Comparison of ENCODE assay signal across 13 cellular contexts in the genomic region with DNA sequence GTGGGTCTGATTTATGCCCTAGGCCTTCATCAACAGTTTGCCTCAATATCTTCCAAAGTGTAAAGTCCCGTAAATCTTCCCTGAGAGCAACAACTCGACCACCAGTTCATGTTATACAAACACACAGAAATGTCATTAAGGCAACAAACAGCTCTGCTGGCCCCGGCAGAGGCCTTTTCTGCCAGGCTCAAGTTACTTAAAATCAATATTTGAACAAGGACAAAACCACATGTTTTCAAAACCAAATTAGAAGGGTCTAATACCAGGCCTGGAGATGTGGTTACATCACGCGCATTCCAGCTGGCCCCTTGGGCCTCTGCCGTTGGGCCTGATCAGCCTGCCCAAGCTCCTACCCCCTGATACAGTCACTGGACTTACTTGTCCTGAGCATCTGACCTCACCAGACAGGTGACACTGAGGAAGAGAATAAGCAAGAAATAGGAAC.
DNase-seq lines count a peak whose midpoint lies in the region; ATAC-seq and TF ChIP-seq lines count a peak whose summit lies in the region.
"Had no signal": no experiment of that assay in that cellular context is flagged by ENCODE, and none has a peak within 500 bp of the region (broad histone marks: within the 10 kb centered on the region; RNA-seq: fewer than 3 reads in every experiment).

No MANE protein-coding gene starts in this region.

- POLR2A ChIA-PET in AG04450 (lab: Yijun Ruan, JAX), result interaction anchor here (1.0 kb wide), 1 partner anchor 63 kb away, joined by 3 read pairs; no protein-coding TSS in a partner anchor
- POLR2A ChIA-PET in WTC11 (lab: Charles Lee), result no interaction called here

- TF ChIP-seq CTCF in AG04450 (IDR thresholded peaks at IDR 0.05; ENCODE audit: low read depth, low read length) (no peak), WTC11 (IDR thresholded peaks at IDR 0.05) (no peak), lower lobe of right lung (IDR thresholded peaks at IDR 0.05) (no peak), testis (IDR thresholded peaks at IDR 0.05) (no peak)

- H3K27me3 ChIP-seq in AG04450 (ENCODE audit: control insufficient read depth, insufficient read depth, low read length) (no peaks in the 10 kb centered on the region), lower lobe of right lung (ENCODE audit: low read depth) (no peaks in the 10 kb centered on the region), testis (no peaks in the 10 kb centered on the region)
- H3K27me3 ChIP-seq: transverse colon had no signal

- CTCF ChIA-PET in AG04450 (lab: Charles Lee), result no interaction called here
- CTCF ChIA-PET in WTC11 (lab: Charles Lee), result no interaction called here

- intact Hi-C loops in lower lobe of right lung (cut with DNase I) (no loop called here), left ventricle myocardium superior (cut with micrococcal nuclease) (no loop called here), testis (cut with DNase I; ENCODE audit: low total_unique reads) (no loop called here)

- ATAC-seq in WTC11 (no peak), lower lobe of right lung (peak; percentile 90 to 94), left ventricle myocardium superior (no peak), HG02678 (IDR thresholded peaks at IDR 0.05; ENCODE audit: unreplicated experiment) (no peak)
- ATAC-seq: activated CD8-positive, alpha-beta memory T cell treated with anti-CD3 and anti-CD28 coated beads, Interleukin-2, amount 10 ng/mL, durations not matched to agents 7 days and 5 days had no signal

- WGBS in testis, 2 donors, result 78 to 85% methylated on average over 6 of the region's 6 CpGs

- H3K27ac Mint-ChIP-seq in WTC11, result no peak overlapping the region
- H3K27ac Mint-ChIP-seq: activated CD8-positive, alpha-beta memory T cell treated with anti-CD3 and anti-CD28 coated beads, Interleukin-2, amount 10 ng/mL, durations not matched to agents 7 days and 5 days had no signal

- peak overlapping the region; percentile 34 for H3K27ac ChIP-seq in AG04450 (ENCODE audit: low read depth, low read length)
- H3K27ac ChIP-seq in lower lobe of right lung, result no peak overlapping the region
- H3K27ac ChIP-seq in testis, result no peak overlapping the region
- H3K27ac ChIP-seq: 22Rv1, transverse colon had no signal

- H3K4me3 Mint-ChIP-seq in WTC11, result no peak overlapping the region
- H3K4me3 Mint-ChIP-seq: activated CD8-positive, alpha-beta memory T cell treated with anti-CD3 and anti-CD28 coated beads, Interleukin-2, amount 10 ng/mL, durations not matched to agents 7 days and 5 days had no signal

- H3K9me3 Mint-ChIP-seq in WTC11, result peaks cover 40% of the 10 kb centered on the region

- H3K4me3 ChIP-seq in AG04450 (ENCODE audit: low read depth, low read length) (no peak overlapping the region), lower lobe of right lung (no peak overlapping the region), testis (no peak overlapping the region)
- H3K4me3 ChIP-seq: transverse colon had no signal

- no peak for TF ChIP-seq POLR2A in testis (IDR thresholded peaks at IDR 0.05)

- H3K36me3 ChIP-seq in lower lobe of right lung, result no peaks in the 10 kb centered on the region
- H3K36me3 ChIP-seq in testis (ENCODE audit: low read depth, missing control alignments), result no peaks in the 10 kb centered on the region
- H3K36me3 ChIP-seq: transverse colon had no signal

- H3K36me3 Mint-ChIP-seq in WTC11, result peaks cover 16% of the 10 kb centered on the region

- peaks cover 3% of the 10 kb centered on the region; the same call in 1 of the 2 replicates for H3K4me1 Mint-ChIP-seq in WTC11
- H3K4me1 Mint-ChIP-seq: activated CD8-positive, alpha-beta memory T cell treated with anti-CD3 and anti-CD28 coated beads, Interleukin-2, amount 10 ng/mL, durations not matched to agents 7 days and 5 days had no signal

- peak; percentile 50 for DNase-seq in AG04450 (ENCODE audit: low read depth, low spot score)
- DNase-seq in NCI-H2081 (lab: John Stamatoyannopoulos, UW), result peak; percentile 34 to 73
- no peak for DNase-seq in WTC11 (ENCODE audit: low spot score)
- peak; percentile 74 for DNase-seq in lower lobe of right lung
- no peak for DNase-seq in left ventricle myocardium superior
- no peak for DNase-seq in foreskin melanocyte
- DNase-seq in testis, result no peak
- DNase-seq: activated CD8-positive, alpha-beta memory T cell treated with anti-CD3 and anti-CD28 coated beads, Interleukin-2, amount 10 ng/mL, durations not matched to agents 7 days and 5 days; EL; KG1; transverse colon had no signal

- no peaks in the 10 kb centered on the region for H3K4me1 ChIP-seq in lower lobe of right lung
- H3K4me1 ChIP-seq in testis, result no peaks in the 10 kb centered on the region
- H3K4me1 ChIP-seq: transverse colon had no signal

- H3K9me3 ChIP-seq in AG04450 (ENCODE audit: control insufficient read depth, insufficient read depth, low read length) (peaks cover 8% of the 10 kb centered on the region; the same call in 1 of the 2 replicates), lower lobe of right lung (no peaks in the 10 kb centered on the region), testis (no peaks in the 10 kb centered on the region)
- H3K9me3 ChIP-seq: transverse colon had no signal

- no peaks in the 10 kb centered on the region; the same call in 1 of the 2 replicates for H3K27me3 Mint-ChIP-seq in WTC11 (ENCODE audit: low read depth)
- H3K27me3 Mint-ChIP-seq: activated CD8-positive, alpha-beta memory T cell treated with anti-CD3 and anti-CD28 coated beads, Interleukin-2, amount 10 ng/mL, durations not matched to agents 7 days and 5 days had no signal

TF ChIP-seq in WTC11, 78 proteins besides CTCF, POLR2A, EP300 and RAD21:
- peak; percentile 94 for TF ChIP-seq GABPB1 (CRISPR knock-in tag; IDR thresholded peaks at IDR 0.05)
- TF ChIP-seq, protein P1, sequence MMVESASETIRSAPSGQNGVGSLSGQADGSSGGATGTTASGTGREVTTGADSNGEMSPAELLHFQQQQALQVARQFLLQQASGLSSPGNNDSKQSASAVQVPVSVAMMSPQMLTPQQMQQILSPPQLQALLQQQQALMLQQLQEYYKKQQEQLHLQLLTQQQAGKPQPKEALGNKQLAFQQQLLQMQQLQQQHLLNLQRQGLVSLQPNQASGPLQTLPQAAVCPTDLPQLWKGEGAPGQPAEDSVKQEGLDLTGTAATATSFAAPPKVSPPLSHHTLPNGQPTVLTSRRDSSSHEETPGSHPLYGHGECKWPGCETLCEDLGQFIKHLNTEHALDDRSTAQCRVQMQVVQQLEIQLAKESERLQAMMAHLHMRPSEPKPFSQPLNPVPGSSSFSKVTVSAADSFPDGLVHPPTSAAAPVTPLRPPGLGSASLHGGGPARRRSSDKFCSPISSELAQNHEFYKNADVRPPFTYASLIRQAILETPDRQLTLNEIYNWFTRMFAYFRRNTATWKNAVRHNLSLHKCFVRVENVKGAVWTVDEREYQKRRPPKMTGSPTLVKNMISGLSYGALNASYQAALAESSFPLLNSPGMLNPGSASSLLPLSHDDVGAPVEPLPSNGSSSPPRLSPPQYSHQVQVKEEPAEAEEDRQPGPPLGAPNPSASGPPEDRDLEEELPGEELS (CRISPR knock-in tag; IDR thresholded peaks at IDR 0.05), result no peak
TF ChIP-seq in WTC11: peak in this region for 1.

Comparison
In these comparisons a context has a peak if more than half of its experiments do, and no peak if none do; other contexts are left out.
1. DNase-seq: peak in AG04450 (single experiment), NCI-H2081 (2 of 2) and lower lobe of right lung (single experiment); none in WTC11 (single experiment), left ventricle myocardium superior (single experiment), foreskin melanocyte (single experiment) and testis (single experiment).
2. ATAC-seq: peak in lower lobe of right lung (2 of 2); none in WTC11 (single experiment), left ventricle myocardium superior (single experiment) and HG02678 (single experiment).